In genomic region chr12:48197967-48198618, GRCh38 we compare ENCODE assay signal across 8 cellular contexts. TPM values are rescaled to one million over a fixed set of nuclear protein-coding genes. Genes with fewer than 3 reads are reported as not detected.
DNase-seq lines count a peak whose midpoint lies in the region; ATAC-seq and TF ChIP-seq lines count a peak whose summit lies in the region.

No MANE protein-coding gene starts in this region.

- peaks cover 17% of the 10 kb centered on the region for H3K27me3 Mint-ChIP-seq in activated B cell treated with CpG ODN at 0.5 μM for 24 hours

- in situ Hi-C loops in GM13977 (cut with MboI; ENCODE audit: low pct_unique_long_range_greater_than_20kb, low sequenced_read_pairs, unreplicated experiment), result loop anchor here (25.0 kb wide), 1 partner anchor 414 kb away; no protein-coding TSS in a partner anchor

- ATAC-seq in HG02798 (IDR thresholded peaks at IDR 0.05; ENCODE audit: poor library complexity, unreplicated experiment), result peak; percentile 100
- ATAC-seq in activated B cell treated with CpG ODN at 0.5 μM for 24 hours (ENCODE audit: low read depth), result peak; percentile 98

- DNase-seq in GM13977 (ENCODE audit: low spot score) (peak; percentile 93), NCI-H2029 treated with DMSO at 0.1 percent for 48 hours (lab: John Stamatoyannopoulos, UW) (peak; percentile 29), activated B cell treated with CpG ODN at 0.5 μM for 24 hours (peak; percentile 84), iris pigment epithelial cell (ENCODE audit: low read depth) (peak; percentile 96), NCI-H146 (lab: John Stamatoyannopoulos, UW) (no peak)
- peak; percentile 88 for DNase-seq in central memory CD4-positive, alpha-beta T cell
- DNase-seq in stimulated activated CD4-positive, alpha-beta T cell treated with anti-CD3 and anti-CD28 coated beads, Interleukin-12 subunit alpha, Interleukin-12 subunit beta, amount 100 ng/mL, for 4 hours, result peak; percentile 88

- peaks cover 26% of the 10 kb centered on the region for H3K4me1 Mint-ChIP-seq in activated B cell treated with CpG ODN at 0.5 μM for 24 hours

- TF ChIP-seq CTCF in GM13977 (IDR thresholded peaks at IDR 0.05; ENCODE audit: extremely low read depth, insufficient read depth, missing control alignments) (peak; percentile 4), activated B cell treated with CpG ODN at 0.5 μM for 24 hours (IDR thresholded peaks at IDR 0.05) (no peak)

- H3K27ac Mint-ChIP-seq in activated B cell treated with CpG ODN at 0.5 μM for 24 hours, result peak overlapping the region; percentile 99

- intact Hi-C loops in activated B cell treated with CpG ODN at 0.5 μM for 24 hours (cut with micrococcal nuclease), result loop anchor here (1.0 to 2.0 kb wide), 8 partner anchors 9 to 519 kb away; partner anchors contain the start of genes ASB8, CCDC184, CCNT1 and RPAP3

- peaks cover 6% of the 10 kb centered on the region for H3K36me3 Mint-ChIP-seq in activated B cell treated with CpG ODN at 0.5 μM for 24 hours (ENCODE audit: low read depth)

- H3K9me3 Mint-ChIP-seq in activated B cell treated with CpG ODN at 0.5 μM for 24 hours, result peaks cover 4% of the 10 kb centered on the region

- H3K4me3 Mint-ChIP-seq in activated B cell treated with CpG ODN at 0.5 μM for 24 hours, result peak overlapping the region; percentile 96

- POLR2A ChIA-PET in activated B cell treated with CpG ODN at 0.5 μM for 24 hours (lab: Charles Lee), result interaction anchor here (0.6 to 4.1 kb wide), 10 partner anchors 9 to 484 kb away, joined by 3 to 32 read pairs (median 6); partner anchors contain the start of genes ASB8, CCDC184, KANSL2 and PFKM

- CTCF ChIA-PET in activated B cell treated with CpG ODN at 0.5 μM for 24 hours (lab: Charles Lee), result interaction anchor here (1.3 to 2.3 kb wide), 5 partner anchors 9 to 50 kb away, joined by 3 to 21 read pairs (median 7); partner anchors contain the start of genes ASB8 and CCDC184

RNA-seq across cellular contexts. Expression of gene OR10AD1, which starts 5.0 kb away (rescaled TPM):
- total RNA-seq in activated B cell treated with CpG ODN at 0.5 μM for 24 hours, result not detected in 2 replicates

RNA-seq across cellular contexts. Expression of gene CCDC184, which starts 14.6 kb away (rescaled TPM):
- 0.18 and 0.29 TPM in 2 replicates for total RNA-seq in activated B cell treated with CpG ODN at 0.5 μM for 24 hours

RNA-seq across cellular contexts. Expression of gene ASB8, which starts 40.8 kb away (rescaled TPM):
- total RNA-seq in activated B cell treated with CpG ODN at 0.5 μM for 24 hours, result 40.0 and 43.6 TPM in 2 replicates
